1 cellular context compared by ENCODE assay signal in the genomic region with DNA sequence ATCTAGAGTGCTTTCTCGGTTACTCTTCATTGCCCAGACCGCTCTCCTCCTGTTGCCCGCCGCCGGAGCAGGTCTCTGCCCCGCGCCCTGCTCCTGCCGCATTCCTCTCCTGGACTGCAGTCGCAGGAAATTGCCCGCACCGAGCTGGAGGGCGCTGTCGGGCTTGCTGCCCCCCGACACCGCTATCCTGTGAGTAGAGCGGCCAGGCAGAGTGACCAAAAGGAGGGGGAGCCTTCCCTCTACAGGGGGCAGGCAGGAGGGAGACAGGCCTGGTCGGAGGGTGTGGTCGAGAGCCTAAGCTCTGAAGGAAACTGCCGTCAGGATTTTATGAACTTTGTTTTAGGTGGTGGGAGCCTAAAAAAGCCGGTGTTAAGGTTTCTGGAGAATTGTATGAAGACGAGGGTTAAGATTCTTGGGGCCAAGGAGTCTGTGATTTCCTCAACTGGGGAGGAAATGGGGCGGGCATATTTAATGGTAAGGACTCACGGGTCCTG.
A peak's percentile ranks its signal among the peaks of the same experiment; 100 is the strongest.
TF ChIP-seq lines count a peak whose summit lies in the region.

No MANE protein-coding gene starts in this region.

TF ChIP-seq in GM12878, 131 proteins besides CTCF, POLR2A, EP300 and RAD21 (continued from another document):
- TF ChIP-seq, protein P1, sequence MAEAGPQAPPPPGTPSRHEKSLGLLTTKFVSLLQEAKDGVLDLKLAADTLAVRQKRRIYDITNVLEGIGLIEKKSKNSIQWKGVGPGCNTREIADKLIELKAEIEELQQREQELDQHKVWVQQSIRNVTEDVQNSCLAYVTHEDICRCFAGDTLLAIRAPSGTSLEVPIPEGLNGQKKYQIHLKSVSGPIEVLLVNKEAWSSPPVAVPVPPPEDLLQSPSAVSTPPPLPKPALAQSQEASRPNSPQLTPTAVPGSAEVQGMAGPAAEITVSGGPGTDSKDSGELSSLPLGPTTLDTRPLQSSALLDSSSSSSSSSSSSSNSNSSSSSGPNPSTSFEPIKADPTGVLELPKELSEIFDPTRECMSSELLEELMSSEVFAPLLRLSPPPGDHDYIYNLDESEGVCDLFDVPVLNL (IDR thresholded peaks at IDR 0.05; ENCODE audit: low read depth, low read length) = no peak
- no peak for TF ChIP-seq MYC (IDR thresholded peaks at IDR 0.05; ENCODE audit: insufficient read depth, insufficient read length, insufficient replicate concordance, low read length, severe bottlenecking)
- TF ChIP-seq JUNB (IDR thresholded peaks at IDR 0.05) = no peak
- TF ChIP-seq, protein P2, sequence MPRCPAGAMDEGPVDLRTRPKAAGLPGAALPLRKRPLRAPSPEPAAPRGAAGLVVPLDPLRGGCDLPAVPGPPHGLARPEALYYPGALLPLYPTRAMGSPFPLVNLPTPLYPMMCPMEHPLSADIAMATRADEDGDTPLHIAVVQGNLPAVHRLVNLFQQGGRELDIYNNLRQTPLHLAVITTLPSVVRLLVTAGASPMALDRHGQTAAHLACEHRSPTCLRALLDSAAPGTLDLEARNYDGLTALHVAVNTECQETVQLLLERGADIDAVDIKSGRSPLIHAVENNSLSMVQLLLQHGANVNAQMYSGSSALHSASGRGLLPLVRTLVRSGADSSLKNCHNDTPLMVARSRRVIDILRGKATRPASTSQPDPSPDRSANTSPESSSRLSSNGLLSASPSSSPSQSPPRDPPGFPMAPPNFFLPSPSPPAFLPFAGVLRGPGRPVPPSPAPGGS (IDR thresholded peaks at IDR 0.05; ENCODE audit: borderline replicate concordance, insufficient read depth, low read depth, low read length, poor library complexity, severe bottlenecking) = no peak
- no peak for TF ChIP-seq SUZ12 (IDR thresholded peaks at IDR 0.05; ENCODE audit: unreplicated experiment)
- TF ChIP-seq IKZF2 (IDR thresholded peaks at IDR 0.05) = peak in 1 of 2 experiments; percentile 22; a peak in 1 of 4 replicates
- TF ChIP-seq, protein P3, sequence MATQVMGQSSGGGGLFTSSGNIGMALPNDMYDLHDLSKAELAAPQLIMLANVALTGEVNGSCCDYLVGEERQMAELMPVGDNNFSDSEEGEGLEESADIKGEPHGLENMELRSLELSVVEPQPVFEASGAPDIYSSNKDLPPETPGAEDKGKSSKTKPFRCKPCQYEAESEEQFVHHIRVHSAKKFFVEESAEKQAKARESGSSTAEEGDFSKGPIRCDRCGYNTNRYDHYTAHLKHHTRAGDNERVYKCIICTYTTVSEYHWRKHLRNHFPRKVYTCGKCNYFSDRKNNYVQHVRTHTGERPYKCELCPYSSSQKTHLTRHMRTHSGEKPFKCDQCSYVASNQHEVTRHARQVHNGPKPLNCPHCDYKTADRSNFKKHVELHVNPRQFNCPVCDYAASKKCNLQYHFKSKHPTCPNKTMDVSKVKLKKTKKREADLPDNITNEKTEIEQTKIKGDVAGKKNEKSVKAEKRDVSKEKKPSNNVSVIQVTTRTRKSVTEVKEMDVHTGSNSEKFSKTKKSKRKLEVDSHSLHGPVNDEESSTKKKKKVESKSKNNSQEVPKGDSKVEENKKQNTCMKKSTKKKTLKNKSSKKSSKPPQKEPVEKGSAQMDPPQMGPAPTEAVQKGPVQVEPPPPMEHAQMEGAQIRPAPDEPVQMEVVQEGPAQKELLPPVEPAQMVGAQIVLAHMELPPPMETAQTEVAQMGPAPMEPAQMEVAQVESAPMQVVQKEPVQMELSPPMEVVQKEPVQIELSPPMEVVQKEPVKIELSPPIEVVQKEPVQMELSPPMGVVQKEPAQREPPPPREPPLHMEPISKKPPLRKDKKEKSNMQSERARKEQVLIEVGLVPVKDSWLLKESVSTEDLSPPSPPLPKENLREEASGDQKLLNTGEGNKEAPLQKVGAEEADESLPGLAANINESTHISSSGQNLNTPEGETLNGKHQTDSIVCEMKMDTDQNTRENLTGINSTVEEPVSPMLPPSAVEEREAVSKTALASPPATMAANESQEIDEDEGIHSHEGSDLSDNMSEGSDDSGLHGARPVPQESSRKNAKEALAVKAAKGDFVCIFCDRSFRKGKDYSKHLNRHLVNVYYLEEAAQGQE (IDR thresholded peaks at IDR 0.05; ENCODE audit: low read depth, low read length) = no peak
- TF ChIP-seq CBFB (IDR thresholded peaks at IDR 0.05; ENCODE audit: low read depth) = no peak
- peak; percentile 76; the same call in 1 of the 2 replicates for TF ChIP-seq GATAD2B (conservative IDR thresholded peaks at IDR 0.05; ENCODE audit: low read depth)
- no peak for TF ChIP-seq SIN3A (IDR thresholded peaks at IDR 0.05; ENCODE audit: low read depth, low read length)
- TF ChIP-seq IKZF1 (conservative IDR thresholded peaks at IDR 0.05) = 0 out of 2 replicates have a peak, but pooled peaks have one; percentile 3
- no peak for TF ChIP-seq POLR2AphosphoS5 (IDR thresholded peaks at IDR 0.05; ENCODE audit: low read length)
- no peak for TF ChIP-seq SRF (IDR thresholded peaks at IDR 0.05; ENCODE audit: low read depth in 2 of 2, low read length in 2 of 2)
- TF ChIP-seq, protein P4, sequence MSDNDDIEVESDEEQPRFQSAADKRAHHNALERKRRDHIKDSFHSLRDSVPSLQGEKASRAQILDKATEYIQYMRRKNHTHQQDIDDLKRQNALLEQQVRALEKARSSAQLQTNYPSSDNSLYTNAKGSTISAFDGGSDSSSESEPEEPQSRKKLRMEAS (IDR thresholded peaks at IDR 0.05; ENCODE audit: low read depth, low read length) = no peak
- no peak for TF ChIP-seq MTA3 (IDR thresholded peaks at IDR 0.05; ENCODE audit: borderline replicate concordance, low read length)
- no peak for TF ChIP-seq TAF1 (IDR thresholded peaks at IDR 0.05; ENCODE audit: borderline replicate concordance, low read depth, low read length)
- no peak for TF ChIP-seq ZNF274 (IDR thresholded peaks at IDR 0.05; ENCODE audit: insufficient read depth, insufficient read length)
- no peak for TF ChIP-seq STAT1 (conservative IDR thresholded peaks at IDR 0.05)
- TF ChIP-seq NBN (IDR thresholded peaks at IDR 0.05) = no peak
- TF ChIP-seq, protein P5, sequence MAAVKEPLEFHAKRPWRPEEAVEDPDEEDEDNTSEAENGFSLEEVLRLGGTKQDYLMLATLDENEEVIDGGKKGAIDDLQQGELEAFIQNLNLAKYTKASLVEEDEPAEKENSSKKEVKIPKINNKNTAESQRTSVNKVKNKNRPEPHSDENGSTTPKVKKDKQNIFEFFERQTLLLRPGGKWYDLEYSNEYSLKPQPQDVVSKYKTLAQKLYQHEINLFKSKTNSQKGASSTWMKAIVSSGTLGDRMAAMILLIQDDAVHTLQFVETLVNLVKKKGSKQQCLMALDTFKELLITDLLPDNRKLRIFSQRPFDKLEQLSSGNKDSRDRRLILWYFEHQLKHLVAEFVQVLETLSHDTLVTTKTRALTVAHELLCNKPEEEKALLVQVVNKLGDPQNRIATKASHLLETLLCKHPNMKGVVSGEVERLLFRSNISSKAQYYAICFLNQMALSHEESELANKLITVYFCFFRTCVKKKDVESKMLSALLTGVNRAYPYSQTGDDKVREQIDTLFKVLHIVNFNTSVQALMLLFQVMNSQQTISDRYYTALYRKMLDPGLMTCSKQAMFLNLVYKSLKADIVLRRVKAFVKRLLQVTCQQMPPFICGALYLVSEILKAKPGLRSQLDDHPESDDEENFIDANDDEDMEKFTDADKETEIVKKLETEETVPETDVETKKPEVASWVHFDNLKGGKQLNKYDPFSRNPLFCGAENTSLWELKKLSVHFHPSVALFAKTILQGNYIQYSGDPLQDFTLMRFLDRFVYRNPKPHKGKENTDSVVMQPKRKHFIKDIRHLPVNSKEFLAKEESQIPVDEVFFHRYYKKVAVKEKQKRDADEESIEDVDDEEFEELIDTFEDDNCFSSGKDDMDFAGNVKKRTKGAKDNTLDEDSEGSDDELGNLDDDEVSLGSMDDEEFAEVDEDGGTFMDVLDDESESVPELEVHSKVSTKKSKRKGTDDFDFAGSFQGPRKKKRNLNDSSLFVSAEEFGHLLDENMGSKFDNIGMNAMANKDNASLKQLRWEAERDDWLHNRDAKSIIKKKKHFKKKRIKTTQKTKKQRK (IDR thresholded peaks at IDR 0.05; ENCODE audit: low read depth, low read length) = no peak
- 0 out of 2 replicates have a peak, but pooled peaks have one; percentile 43 for TF ChIP-seq LARP7 (IDR thresholded peaks at IDR 0.05)
- TF ChIP-seq BRCA1 (IDR thresholded peaks at IDR 0.05; ENCODE audit: low read depth, low read length) = no peak
- no peak for TF ChIP-seq CEBPB (IDR thresholded peaks at IDR 0.05; ENCODE audit: borderline replicate concordance in 1 of 2, low read depth in 2 of 2, low read length in 2 of 2)
- no peak for TF ChIP-seq BCL11A (IDR thresholded peaks at IDR 0.05; ENCODE audit: low read depth, low read length)
- 0 out of 2 replicates have a peak, but pooled peaks have one; percentile 29 for TF ChIP-seq ZNF217 (IDR thresholded peaks at IDR 0.05)
- TF ChIP-seq JUND (IDR thresholded peaks at IDR 0.05; ENCODE audit: low read depth, low read length) = no peak
